Comparison of ENCODE assay signal across 18 cellular contexts in genomic region chr9:134682651-134683364, GRCh38. TPM values are rescaled to one million over a fixed set of nuclear protein-coding genes. Genes with fewer than 3 reads are reported as not detected.
DNase-seq lines count a peak whose midpoint lies in the region; ATAC-seq and TF ChIP-seq lines count a peak whose summit lies in the region.
"Had no signal": no experiment of that assay in that cellular context is flagged by ENCODE, and none has a peak within 500 bp of the region (broad histone marks: within the 10 kb centered on the region; RNA-seq: fewer than 3 reads in every experiment).

No MANE protein-coding gene starts in this region.

- no peaks in the 10 kb centered on the region for H3K36me3 ChIP-seq in left lung
- no peaks in the 10 kb centered on the region for H3K36me3 ChIP-seq in stomach
- H3K36me3 ChIP-seq: Peyer's patch had no signal

- TF ChIP-seq EP300 in stomach (IDR thresholded peaks at IDR 0.05): no peak

- H3K4me3 ChIP-seq in left lung: no peak overlapping the region
- no peak overlapping the region for H3K4me3 ChIP-seq in stomach
- H3K4me3 ChIP-seq: BLaER1 treated with 17β-estradiol and CSF1 and Interleukin-3, amounts not matched to agents 10 nM and 100 nM; Peyer's patch had no signal

- H3K27ac ChIP-seq in left lung (no peak overlapping the region), stomach (peak overlapping the region in 3 of 5 donors; percentile 41 to 69 (median 58))
- H3K27ac ChIP-seq: BLaER1 treated with 17β-estradiol and CSF1 and Interleukin-3, amounts not matched to agents 10 nM and 100 nM had no signal

- no peak for TF ChIP-seq POLR2A in stomach (IDR thresholded peaks at IDR 0.05)

- ATAC-seq in Right ventricle myocardium superior (ENCODE audit: poor library complexity): no peak
- ATAC-seq in left cardiac atrium: no peak
- no peak for ATAC-seq in left lung
- no peak for ATAC-seq in HG03139 (IDR thresholded peaks at IDR 0.05; ENCODE audit: unreplicated experiment)

- H3K9me3 ChIP-seq in left lung (no peaks in the 10 kb centered on the region), stomach (no peaks in the 10 kb centered on the region)
- H3K9me3 ChIP-seq: Peyer's patch had no signal

- intact Hi-C loops in Right ventricle myocardium superior (cut with DNase I): no loop called here
- intact Hi-C loops in left cardiac atrium (cut with DNase I): no loop called here
- intact Hi-C loops in left lung (cut with DNase I): no loop called here
- intact Hi-C loops in stomach (cut with DNase I; ENCODE audit: low total_unique reads): no loop called here

- H3K27me3 ChIP-seq in left lung (no peaks in the 10 kb centered on the region), stomach (no peaks in the 10 kb centered on the region)
- H3K27me3 ChIP-seq: Peyer's patch had no signal

- DNase-seq in Right ventricle myocardium superior (peak; percentile 22), left cardiac atrium (no peak), left lung (peak; percentile 26 to 50), stomach (no peak), NCI-H2171 (lab: John Stamatoyannopoulos, UW) (no peak), COLO668 (lab: John Stamatoyannopoulos, UW; ENCODE audit: unreplicated experiment) (no peak), AG08395 (ENCODE audit: low spot score) (no peak)
- DNase-seq: 8988T, DMS153, HCEC 1CT, NCI-H187 treated with DMSO at 0.1 percent for 48 hours, NCI-H2171 treated with DMSO at 0.1 percent for 48 hours, NCI-H774, SIG-M5 had no signal

- H3K4me1 ChIP-seq in left lung (no peaks in the 10 kb centered on the region), stomach (peaks cover 8 to 50% (median 30%) of the 10 kb centered on the region in 4 donors)

- TF ChIP-seq CTCF in left lung (IDR thresholded peaks at IDR 0.05) (no peak), stomach (IDR thresholded peaks at IDR 0.05) (no peak)

- 70 to 81% (median 76%) methylated on average over 20 to 25 of the region's 25 CpGs for WGBS in stomach, 5 donors

RNA-seq across cellular contexts. Expression of gene COL5A1, which starts 41.2 kb away (rescaled TPM):
- 12.7 TPM for total RNA-seq in Right ventricle myocardium superior
- 10 to 100 TPM; 29.8 to 35.2 TPM for total RNA-seq in left cardiac atrium
- total RNA-seq in left lung: 100 to 1,000 TPM; 205 to 357 TPM
- 100 to 1,000 TPM in 2 of 5 donors, 10 to 100 TPM in 3; 17.5 to 205 (median 48.2) TPM for total RNA-seq in stomach
- 10 to 100 TPM in 2 of 3 donors, 1 to 10 TPM in 1; 7.3 to 17.4 (median 17.3) TPM for polyA plus RNA-seq in stomach
- polyA plus RNA-seq: IgD-negative memory B cell had no signal

Comparison
In these comparisons a context has a peak if more than half of its experiments do, and no peak if none do; other contexts are left out.
1. DNase-seq: peak in Right ventricle myocardium superior (single experiment) and left lung (2 of 2); none in left cardiac atrium (single experiment), stomach (single experiment), NCI-H2171 (single experiment), COLO668 (single experiment) and AG08395 (single experiment).
2. H3K27ac ChIP-seq: peak in stomach (3 of 5); none in left lung (0 of 2).